ENCODE assay signal across 2 cellular contexts in the genomic region with DNA sequence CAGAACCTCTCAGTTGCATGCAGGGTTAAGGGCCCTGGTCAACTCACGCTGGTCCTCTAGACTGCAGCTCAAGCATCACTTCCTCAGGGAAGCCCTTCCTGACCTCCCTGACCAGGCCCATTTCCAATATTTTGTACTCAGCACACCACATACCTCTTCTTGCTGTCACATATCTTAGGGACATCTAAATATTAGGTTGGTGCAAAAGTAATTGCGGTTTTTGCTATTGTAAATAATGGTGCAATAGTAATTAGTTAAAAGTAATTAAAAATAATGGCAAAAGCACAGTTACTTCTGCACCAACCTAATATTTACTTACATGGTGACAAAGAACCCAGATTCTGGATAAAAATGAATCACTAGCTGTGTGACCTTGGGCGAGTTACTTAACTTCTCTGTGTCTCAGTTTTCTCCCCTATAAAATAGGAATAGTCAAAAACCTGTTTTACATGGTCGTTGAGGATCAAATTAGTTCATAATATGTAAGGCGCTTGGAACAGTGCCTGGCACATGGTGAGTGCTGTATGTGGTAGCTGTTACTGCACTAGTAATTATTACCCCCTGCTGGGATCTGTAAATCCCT.
TF ChIP-seq lines count a peak whose summit lies in the region.

No MANE protein-coding gene starts in this region.

TF ChIP-seq in HepG2, 621 proteins besides CTCF, POLR2A, EP300 and RAD21:
- TF ChIP-seq, protein P1, sequence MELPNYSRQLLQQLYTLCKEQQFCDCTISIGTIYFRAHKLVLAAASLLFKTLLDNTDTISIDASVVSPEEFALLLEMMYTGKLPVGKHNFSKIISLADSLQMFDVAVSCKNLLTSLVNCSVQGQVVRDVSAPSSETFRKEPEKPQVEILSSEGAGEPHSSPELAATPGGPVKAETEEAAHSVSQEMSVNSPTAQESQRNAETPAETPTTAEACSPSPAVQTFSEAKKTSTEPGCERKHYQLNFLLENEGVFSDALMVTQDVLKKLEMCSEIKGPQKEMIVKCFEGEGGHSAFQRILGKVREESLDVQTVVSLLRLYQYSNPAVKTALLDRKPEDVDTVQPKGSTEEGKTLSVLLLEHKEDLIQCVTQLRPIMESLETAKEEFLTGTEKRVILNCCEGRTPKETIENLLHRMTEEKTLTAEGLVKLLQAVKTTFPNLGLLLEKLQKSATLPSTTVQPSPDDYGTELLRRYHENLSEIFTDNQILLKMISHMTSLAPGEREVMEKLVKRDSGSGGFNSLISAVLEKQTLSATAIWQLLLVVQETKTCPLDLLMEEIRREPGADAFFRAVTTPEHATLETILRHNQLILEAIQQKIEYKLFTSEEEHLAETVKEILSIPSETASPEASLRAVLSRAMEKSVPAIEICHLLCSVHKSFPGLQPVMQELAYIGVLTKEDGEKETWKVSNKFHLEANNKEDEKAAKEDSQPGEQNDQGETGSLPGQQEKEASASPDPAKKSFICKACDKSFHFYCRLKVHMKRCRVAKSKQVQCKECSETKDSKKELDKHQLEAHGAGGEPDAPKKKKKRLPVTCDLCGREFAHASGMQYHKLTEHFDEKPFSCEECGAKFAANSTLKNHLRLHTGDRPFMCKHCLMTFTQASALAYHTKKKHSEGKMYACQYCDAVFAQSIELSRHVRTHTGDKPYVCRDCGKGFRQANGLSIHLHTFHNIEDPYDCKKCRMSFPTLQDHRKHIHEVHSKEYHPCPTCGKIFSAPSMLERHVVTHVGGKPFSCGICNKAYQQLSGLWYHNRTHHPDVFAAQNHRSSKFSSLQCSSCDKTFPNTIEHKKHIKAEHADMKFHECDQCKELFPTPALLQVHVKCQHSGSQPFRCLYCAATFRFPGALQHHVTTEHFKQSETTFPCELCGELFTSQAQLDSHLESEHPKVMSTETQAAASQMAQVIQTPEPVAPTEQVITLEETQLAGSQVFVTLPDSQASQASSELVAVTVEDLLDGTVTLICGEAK (IDR thresholded peaks at IDR 0.05) = peak; percentile 90
- TF ChIP-seq, protein P1 (CRISPR knock-in tag; IDR thresholded peaks at IDR 0.05) = no peak
- no peak for TF ChIP-seq PITX1 (CRISPR knock-in tag; IDR thresholded peaks at IDR 0.05)

TF ChIP-seq in GM12878, 131 proteins besides CTCF, POLR2A, EP300 and RAD21:
- TF ChIP-seq, protein P2, sequence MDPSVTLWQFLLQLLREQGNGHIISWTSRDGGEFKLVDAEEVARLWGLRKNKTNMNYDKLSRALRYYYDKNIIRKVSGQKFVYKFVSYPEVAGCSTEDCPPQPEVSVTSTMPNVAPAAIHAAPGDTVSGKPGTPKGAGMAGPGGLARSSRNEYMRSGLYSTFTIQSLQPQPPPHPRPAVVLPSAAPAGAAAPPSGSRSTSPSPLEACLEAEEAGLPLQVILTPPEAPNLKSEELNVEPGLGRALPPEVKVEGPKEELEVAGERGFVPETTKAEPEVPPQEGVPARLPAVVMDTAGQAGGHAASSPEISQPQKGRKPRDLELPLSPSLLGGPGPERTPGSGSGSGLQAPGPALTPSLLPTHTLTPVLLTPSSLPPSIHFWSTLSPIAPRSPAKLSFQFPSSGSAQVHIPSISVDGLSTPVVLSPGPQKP (IDR thresholded peaks at IDR 0.05; ENCODE audit: low read depth, low read length) = no peak
